11 cellular contexts compared by ENCODE assay signal in genomic region chr21:36337099-36337509, GRCh38. TPM values are rescaled to one million over a fixed set of nuclear protein-coding genes. Genes with fewer than 3 reads are reported as not detected.
DNase-seq lines count a peak whose midpoint lies in the region; ATAC-seq and TF ChIP-seq lines count a peak whose summit lies in the region.
"Had no signal": no experiment of that assay in that cellular context is flagged by ENCODE, and none has a peak within 500 bp of the region (broad histone marks: within the 10 kb centered on the region; RNA-seq: fewer than 3 reads in every experiment).

No MANE protein-coding gene starts in this region.

- H3K79me1 ChIP-seq in IMR-90 (ENCODE audit: low read depth in 1 of 2, low read length in 2 of 2), result peaks cover 34 to 65% of the 10 kb centered on the region in 2 experiments

- TF ChIP-seq CTCF in IMR-90 (conservative IDR thresholded peaks at IDR 0.05; ENCODE audit: low read depth, low read length), result no peak
- TF ChIP-seq CTCF in chondrocyte (IDR thresholded peaks at IDR 0.05), result no peak
- TF ChIP-seq CTCF in mucosa of descending colon (IDR thresholded peaks at IDR 0.05), result no peak

- H3K9me3 Mint-ChIP-seq in chondrocyte (ENCODE audit: low read depth), result no peaks in the 10 kb centered on the region

- H4K5ac ChIP-seq in IMR-90 (ENCODE audit: low read depth, low read length), result peak overlapping the region; percentile 22; the same call in 1 of the 2 replicates

- CTCF ChIA-PET in IMR-90 (lab: Yijun Ruan, JAX), result interaction anchor here (0.8 kb wide), 1 partner anchor 12 kb away, joined by 3 read pairs; no protein-coding TSS in a partner anchor

- in situ Hi-C loops in IMR-90 (cut with MboI; ENCODE audit: low sequenced_read_pairs), result no loop called here

- no peak overlapping the region for H3K9ac ChIP-seq in IMR-90 (ENCODE audit: low read depth, low read length)
- H3K9ac ChIP-seq: BLaER1 had no signal

- peak; percentile 96 for ATAC-seq in IMR-90 (ENCODE audit: low read depth)
- peak; percentile 37 for ATAC-seq in mucosa of descending colon
- ATAC-seq in HG03460 (IDR thresholded peaks at IDR 0.05; ENCODE audit: unreplicated experiment), result no peak
- ATAC-seq in HG02938 (IDR thresholded peaks at IDR 0.05; ENCODE audit: unreplicated experiment), result no peak

- H3K27me3 ChIP-seq in IMR-90 (ENCODE audit: control insufficient read depth, insufficient read depth, low read length), result no peaks in the 10 kb centered on the region
- H3K27me3 ChIP-seq in H7 (ENCODE audit: control insufficient read depth, insufficient read depth, low read length), result no peaks in the 10 kb centered on the region
- H3K27me3 ChIP-seq: BLaER1, esophagus muscularis mucosa had no signal

- H4K91ac ChIP-seq in IMR-90 (ENCODE audit: insufficient read depth, low read depth, low read length), result no peak overlapping the region

- H2AK9ac ChIP-seq in IMR-90 (replicated peaks; ENCODE audit: low read depth, low read length, poor library complexity), result no peak overlapping the region

- H3K4me2 ChIP-seq in IMR-90 (ENCODE audit: low read depth, low read length), result peak overlapping the region; percentile 46; the same call in 1 of the 2 replicates
- H3K4me2 ChIP-seq: BLaER1 had no signal

- H3K4me1 Mint-ChIP-seq in chondrocyte (ENCODE audit: low read depth), result peaks cover 24% of the 10 kb centered on the region

- peak; percentile 74 for DNase-seq in AG08395 (ENCODE audit: low spot score)
- DNase-seq in IMR-90, result peak; percentile 78
- DNase-seq in chondrocyte (ENCODE audit: low spot score), result no peak
- DNase-seq in mucosa of descending colon, result no peak
- DNase-seq in NCI-H187 (lab: John Stamatoyannopoulos, UW), result no peak
- no peak for DNase-seq in H7
- DNase-seq: MM.1S had no signal

- H3K56ac ChIP-seq in IMR-90 (ENCODE audit: extremely low read depth, insufficient read depth, low read length), result no peak overlapping the region

- dilution Hi-C loops in IMR-90 (cut with HindIII; ENCODE audit: low sequenced_read_pairs, unreplicated experiment), result no loop called here

- peak overlapping the region; percentile 2; the same call in 1 of the 2 replicates for H2BK120ac ChIP-seq in IMR-90 (ENCODE audit: low read depth, low read length)

- peak overlapping the region; percentile 17; the same call in 1 of the 2 replicates for H3K4ac ChIP-seq in IMR-90 (ENCODE audit: low read depth, low read length)

- H3K4me3 Mint-ChIP-seq in chondrocyte (ENCODE audit: unreplicated experiment), result peak overlapping the region; percentile 24

- peaks cover 23% of the 10 kb centered on the region; the same call in 1 of the 2 replicates for H4K20me1 ChIP-seq in IMR-90 (ENCODE audit: insufficient read depth, low read length)

- no peak overlapping the region; the same call in 1 of the 2 replicates for H3K14ac ChIP-seq in IMR-90 (replicated peaks; ENCODE audit: low read depth, low read length)

- no TSS peak for BruUV-seq in IMR-90 (replicated peaks; lab: Mats Ljungman, UMichigan)

- peak overlapping the region; percentile 77 for H2BK5ac ChIP-seq in IMR-90 (ENCODE audit: low read depth, low read length, poor library complexity, severe bottlenecking)

- TF ChIP-seq RAD21 in IMR-90 (IDR thresholded peaks at IDR 0.05; ENCODE audit: low read length), result no peak

- peaks cover 29% of the 10 kb centered on the region for H3K36me3 ChIP-seq in IMR-90 (ENCODE audit: control insufficient read depth, insufficient read depth, low read length)
- peaks cover 10% of the 10 kb centered on the region for H3K36me3 ChIP-seq in mucosa of descending colon (ENCODE audit: low read depth)
- H3K36me3 ChIP-seq in H7 (replicated peaks; ENCODE audit: control insufficient read depth, insufficient read depth, low read length), result peaks cover 11% of the 10 kb centered on the region

- H3K27me3 Mint-ChIP-seq in chondrocyte (ENCODE audit: low read depth), result no peaks in the 10 kb centered on the region

- no peak overlapping the region for H3K23ac ChIP-seq in IMR-90 (ENCODE audit: low read depth, low read length)

- H2AFZ ChIP-seq in IMR-90 (replicated peaks; ENCODE audit: low read length, poor library complexity), result no peak overlapping the region

- no peak overlapping the region for H3K4me3 ChIP-seq in IMR-90 (ENCODE audit: insufficient read depth, low read depth, low read length)
- H3K4me3 ChIP-seq in mucosa of descending colon, result no peak overlapping the region
- H3K4me3 ChIP-seq in H7 (ENCODE audit: insufficient read depth, low read depth, low read length), result no peak overlapping the region
- H3K4me3 ChIP-seq: BLaER1, esophagus muscularis mucosa had no signal

- peak overlapping the region in 1 of 2 experiments; percentile 50; a peak in 2 of 4 replicates for H4K8ac ChIP-seq in IMR-90 (ENCODE audit: low read depth in 2 of 2, low read length in 2 of 2)

- H2BK20ac ChIP-seq in IMR-90 (ENCODE audit: low read depth, low read length), result no peak overlapping the region; the same call in 1 of the 2 replicates

- intact Hi-C loops in IMR-90 (cut with micrococcal nuclease), result no loop called here
- intact Hi-C loops in mucosa of descending colon (cut with DNase I, micrococcal nuclease), result no loop called here

- no peaks in the 10 kb centered on the region for H3K9me3 ChIP-seq in IMR-90 (ENCODE audit: control insufficient read depth, insufficient read depth, low read length)
- no peaks in the 10 kb centered on the region for H3K9me3 ChIP-seq in mucosa of descending colon
- H3K9me3 ChIP-seq: BLaER1, esophagus muscularis mucosa had no signal

- peak overlapping the region; percentile 47 for H2AK5ac ChIP-seq in IMR-90 (ENCODE audit: low read depth, low read length)

- peak overlapping the region; percentile 97 for H3K27ac Mint-ChIP-seq in chondrocyte (ENCODE audit: unreplicated experiment)

- peaks cover 4% of the 10 kb centered on the region for H3K4me1 ChIP-seq in IMR-90 (ENCODE audit: control insufficient read depth, insufficient read depth, low read length)
- H3K4me1 ChIP-seq in mucosa of descending colon (ENCODE audit: low read depth), result no peaks in the 10 kb centered on the region
- H3K4me1 ChIP-seq: BLaER1 had no signal

- POLR2A ChIA-PET in IMR-90 (lab: Charles Lee; ENCODE audit: unreplicated experiment), result no interaction called here

- peaks cover 17% of the 10 kb centered on the region for H3K36me3 Mint-ChIP-seq in chondrocyte (ENCODE audit: low read depth)

- no CpG with 5 or more reads among the region's 3 CpGs for WGBS in IMR-90 (ENCODE audit: extremely low coverage in 2 of 2, insufficient read length in 1 of 2), 2 experiments

- H2BK15ac ChIP-seq in IMR-90 (ENCODE audit: low read depth, low read length), result no peak overlapping the region

- H3K9me1 ChIP-seq in IMR-90 (ENCODE audit: insufficient read depth, low read length), result peaks cover 2% of the 10 kb centered on the region; the same call in 1 of the 2 replicates

- H3K27ac ChIP-seq in IMR-90 (ENCODE audit: insufficient read depth, low read length), result no peak overlapping the region
- H3K27ac ChIP-seq: BLaER1, esophagus muscularis mucosa had no signal

- no peak for TF ChIP-seq POLR2A in IMR-90 (IDR thresholded peaks at IDR 0.05; ENCODE audit: low read depth, low read length)

- peak overlapping the region; percentile 9; the same call in 1 of the 2 replicates for H3K18ac ChIP-seq in IMR-90 (ENCODE audit: low read depth, low read length)

TF ChIP-seq in IMR-90, 13 proteins besides CTCF, POLR2A, EP300 and RAD21:
- TF ChIP-seq RFX5 (IDR thresholded peaks at IDR 0.05; ENCODE audit: low read depth, low read length) (no peak), FOS (IDR thresholded peaks at IDR 0.05; ENCODE audit: low read depth, low read length) (peak; percentile 44), SMC3 (IDR thresholded peaks at IDR 0.05; ENCODE audit: low read depth, low read length) (no peak), MXI1 (IDR thresholded peaks at IDR 0.05; ENCODE audit: borderline replicate concordance, low read depth, low read length) (no peak)

RNA-seq across cellular contexts. Expression of gene MORC3, which starts 17.1 kb away (rescaled TPM):
- total RNA-seq in IMR-90 (2012; rRNA removed) (23.5 and 39.4 TPM in 2 replicates), chondrocyte (21.0 to 24.4 TPM (median 23.1 TPM) in 3 replicates), mucosa of descending colon (10 to 100 TPM; 27.9 to 42.1 (median 29.9) TPM)
- polyA plus RNA-seq in IMR-90 (2012; rRNA removed), result 11.1 and 14.0 TPM in 2 replicates
- polyA plus RNA-seq in IMR-90 (2012; cell fraction: cytosol; rRNA removed), result 1.3 and 1.9 TPM in 2 replicates
- polyA plus RNA-seq in IMR-90 (2012; cell fraction: nucleus; rRNA removed; ENCODE audit: low replicate concordance), result 2.8 and 23.9 TPM in 2 replicates
- 15.3 and 24.9 TPM in 2 replicates for total RNA-seq in H7 (2014; rRNA removed; shearing (Covaris generic))

RNA-seq across cellular contexts. Expression of gene CHAF1B, which starts 48.1 kb away (rescaled TPM):
- total RNA-seq in IMR-90 (2012; rRNA removed), result 4.5 and 4.7 TPM in 2 replicates
- polyA plus RNA-seq in IMR-90 (2012; rRNA removed), result 6.3 and 6.4 TPM in 2 replicates
- 2.1 and 2.9 TPM in 2 replicates for polyA plus RNA-seq in IMR-90 (2012; cell fraction: cytosol; rRNA removed)
- 2.1 and 4.5 TPM in 2 replicates for polyA plus RNA-seq in IMR-90 (2012; cell fraction: nucleus; rRNA removed; ENCODE audit: low replicate concordance)
- 2.6 to 7.9 TPM (median 3.6 TPM) in 3 replicates for total RNA-seq in chondrocyte
- 1 to 10 TPM; 1.4 to 4.7 (median 1.5) TPM for total RNA-seq in mucosa of descending colon
- total RNA-seq in H7 (2014; rRNA removed; shearing (Covaris generic)), result 12.7 and 13.9 TPM in 2 replicates

Comparison
In these comparisons a context has a peak if more than half of its experiments do, and no peak if none do; other contexts are left out.
1. DNase-seq: peak in AG08395 (single experiment) and IMR-90 (single experiment); none in chondrocyte (single experiment), mucosa of descending colon (0 of 3), NCI-H187 (0 of 2) and H7 (single experiment).
2. ATAC-seq: peak in IMR-90 (single experiment) and mucosa of descending colon (single experiment); none in HG03460 (single experiment) and HG02938 (single experiment).